In genomic region chr9:136849960-136850865, GRCh38 we compare ENCODE assay signal across 8 cellular contexts. TPM values are rescaled to one million over a fixed set of nuclear protein-coding genes. Genes with fewer than 3 reads are reported as not detected.
DNase-seq lines count a peak whose midpoint lies in the region; ATAC-seq, FAIRE-seq and TF ChIP-seq lines count a peak whose summit lies in the region.

No MANE protein-coding gene starts in this region.

- H3K4me2 ChIP-seq in DOHH2 (ENCODE audit: low read length) (peak overlapping the region; percentile 75), fibroblast of lung (ENCODE audit: extremely low read depth, insufficient read depth, low read length) (peak overlapping the region; percentile 93)

- DNase-seq in SK-N-MC (ENCODE audit: low read depth, low spot score) (no peak), fibroblast of lung (ENCODE audit: low read depth in 2 of 2) (no peak), progenitor cell of endocrine pancreas (ENCODE audit: low spot score, unreplicated experiment) (no peak), left lobe of liver (ENCODE audit: low spot score) (no peak), iPS-NIHi7 (ENCODE audit: extremely low spot score) (no peak), RCC 7860 (ENCODE audit: low spot score) (no peak)

- no peaks in the 10 kb centered on the region for H3K9me2 ChIP-seq in DOHH2 (replicated peaks; ENCODE audit: control insufficient read depth, low read length)

- ATAC-seq in left lobe of liver (no peak), GM21526 (IDR thresholded peaks at IDR 0.05; ENCODE audit: low FRiP score, unreplicated experiment) (no peak)

- no peaks in the 10 kb centered on the region; the same call in 1 of the 2 replicates for H3F3A ChIP-seq in DOHH2 (ENCODE audit: control insufficient read depth, insufficient read depth)

- no peaks in the 10 kb centered on the region for H3K9me3 ChIP-seq in DOHH2 (ENCODE audit: control insufficient read depth, insufficient read depth, low read length)
- no peaks in the 10 kb centered on the region for H3K9me3 ChIP-seq in SK-N-MC (ENCODE audit: low read depth, low read length)
- H3K9me3 ChIP-seq in fibroblast of lung (ENCODE audit: control insufficient read depth, insufficient read depth, low read depth, low read length): no peaks in the 10 kb centered on the region

- H2AFZ ChIP-seq in fibroblast of lung (ENCODE audit: low read length): no peak overlapping the region

- H3K4me3 ChIP-seq in DOHH2 (ENCODE audit: low read length): peak overlapping the region; percentile 79
- peak overlapping the region; percentile 88 for H3K4me3 ChIP-seq in SK-N-MC
- peak overlapping the region; percentile 58 to 87 (median 77) for H3K4me3 ChIP-seq in fibroblast of lung (replicated peaks in 1 of 4; ENCODE audit: control extremely low read depth in 1 of 4, insufficient read depth in 1 of 4, low read depth in 3 of 4, low read length in 4 of 4)

- H3K79me2 ChIP-seq in DOHH2 (ENCODE audit: control insufficient read depth, low read length) (peaks cover 13% of the 10 kb centered on the region), fibroblast of lung (ENCODE audit: control insufficient read depth, insufficient read depth, low read length) (no peaks in the 10 kb centered on the region)

- no peak for FAIRE-seq in RCC 7860 (lab: Jason Lieb, UNC)

- peak overlapping the region; percentile 93 for H3K4me3 Mint-ChIP-seq in progenitor cell of endocrine pancreas (ENCODE audit: low read depth)

- peaks cover 6% of the 10 kb centered on the region for H3K27me3 Mint-ChIP-seq in progenitor cell of endocrine pancreas

- no peak for TF ChIP-seq CTCF in DOHH2 (IDR thresholded peaks at IDR 0.05; ENCODE audit: low read depth, low read length, poor library complexity, severe bottlenecking)
- no peak for TF ChIP-seq CTCF in fibroblast of lung (conservative IDR thresholded peaks at IDR 0.05 in 1 of 2, IDR thresholded peaks at IDR 0.05 in 1 of 2; ENCODE audit: low read depth in 1 of 2, low read length in 2 of 2)
- TF ChIP-seq CTCF in progenitor cell of endocrine pancreas (IDR thresholded peaks at IDR 0.05; ENCODE audit: unreplicated experiment): no peak

- peak overlapping the region; percentile 73 for H3K9ac ChIP-seq in SK-N-MC (ENCODE audit: insufficient read length)
- H3K9ac ChIP-seq in fibroblast of lung (ENCODE audit: insufficient read depth, low read length): peak overlapping the region; percentile 70

- no peaks in the 10 kb centered on the region for H3K9me3 Mint-ChIP-seq in progenitor cell of endocrine pancreas (ENCODE audit: low read depth)

- H3K4me1 ChIP-seq in DOHH2 (ENCODE audit: control insufficient read depth, low read length) (peaks cover 21% of the 10 kb centered on the region), fibroblast of lung (ENCODE audit: control insufficient read depth, extremely low read depth, insufficient read depth, low read length) (peaks cover 3% of the 10 kb centered on the region)

- peaks cover 2% of the 10 kb centered on the region for H3K36me3 Mint-ChIP-seq in progenitor cell of endocrine pancreas (ENCODE audit: insufficient read depth)

- H3K4me1 Mint-ChIP-seq in progenitor cell of endocrine pancreas (ENCODE audit: low read depth): peaks cover 3% of the 10 kb centered on the region

- H4K20me1 ChIP-seq in DOHH2 (ENCODE audit: control insufficient read depth, insufficient read depth, low read depth, low read length) (peaks cover 6% of the 10 kb centered on the region; the same call in 1 of the 2 replicates), fibroblast of lung (ENCODE audit: control insufficient read depth, extremely low read depth, insufficient read depth, low read length) (no peaks in the 10 kb centered on the region)

- H3K27ac Mint-ChIP-seq in progenitor cell of endocrine pancreas: peak overlapping the region; percentile 93

- no peaks in the 10 kb centered on the region for H3K27me3 ChIP-seq in DOHH2 (ENCODE audit: control insufficient read depth, low read length)
- peaks cover 16% of the 10 kb centered on the region for H3K27me3 ChIP-seq in fibroblast of lung (ENCODE audit: control insufficient read depth, insufficient read depth, low read length)

- H3K36me3 ChIP-seq in DOHH2 (ENCODE audit: control insufficient read depth, low read length) (peaks cover 21% of the 10 kb centered on the region; the same call in 1 of the 2 replicates), SK-N-MC (ENCODE audit: insufficient read depth, low read length) (no peaks in the 10 kb centered on the region; the same call in 1 of the 2 replicates), fibroblast of lung (ENCODE audit: control insufficient read depth, insufficient read depth, low read length) (peaks cover 15% of the 10 kb centered on the region)

- H3K27ac ChIP-seq in DOHH2 (ENCODE audit: low read depth, low read length) (no peak overlapping the region), SK-N-MC (no peak overlapping the region), fibroblast of lung (ENCODE audit: insufficient read depth, low read length) (peak overlapping the region; percentile 43)

RNA-seq across cellular contexts. Expression of gene PHPT1, which starts 1.0 kb away (rescaled TPM):
- 175 and 190 TPM in 2 replicates for total RNA-seq in fibroblast of lung
- 99.6 and 108 TPM in 2 replicates for polyA plus RNA-seq in fibroblast of lung
- polyA plus RNA-seq in fibroblast of lung (2012): 153 TPM in 2 replicates
- polyA minus RNA-seq in fibroblast of lung (ENCODE audit: low replicate concordance): 26.7 and 34.5 TPM in 2 replicates
- 168 and 169 TPM in 2 replicates for total RNA-seq in progenitor cell of endocrine pancreas
- total RNA-seq in left lobe of liver: 58.2 TPM

RNA-seq across cellular contexts. Expression of gene MAMDC4, which starts 1.9 kb away (rescaled TPM):
- total RNA-seq in fibroblast of lung (3.3 and 4.6 TPM in 2 replicates), progenitor cell of endocrine pancreas (36.7 and 40.0 TPM in 2 replicates), left lobe of liver (28.6 TPM)
- 0.30 and 0.37 TPM in 2 replicates for polyA plus RNA-seq in fibroblast of lung
- polyA plus RNA-seq in fibroblast of lung (2012): 0.60 and 0.91 TPM in 2 replicates
- polyA minus RNA-seq in fibroblast of lung (ENCODE audit: low replicate concordance): 1.1 TPM in 1 of 2 replicates, not detected in the other

RNA-seq across cellular contexts. Expression of gene AJM1, which starts 7.9 kb away (rescaled TPM):
- total RNA-seq in fibroblast of lung (1.7 and 1.8 TPM in 2 replicates), progenitor cell of endocrine pancreas (5.1 and 5.8 TPM in 2 replicates), left lobe of liver (4.1 TPM)
- polyA plus RNA-seq in fibroblast of lung: 0.15 and 0.19 TPM in 2 replicates
- 1.4 and 1.5 TPM in 2 replicates for polyA plus RNA-seq in fibroblast of lung (2012)
- polyA minus RNA-seq in fibroblast of lung (ENCODE audit: low replicate concordance): 0.07 and 0.20 TPM in 2 replicates

RNA-seq across cellular contexts. Expression of gene EDF1, which starts 15.9 kb away (rescaled TPM):
- total RNA-seq in fibroblast of lung (279 and 317 TPM in 2 replicates), progenitor cell of endocrine pancreas (297 and 310 TPM in 2 replicates), left lobe of liver (232 TPM)
- polyA plus RNA-seq in fibroblast of lung: 309 and 387 TPM in 2 replicates
- 523 and 567 TPM in 2 replicates for polyA plus RNA-seq in fibroblast of lung (2012)
- 46.4 and 81.8 TPM in 2 replicates for polyA minus RNA-seq in fibroblast of lung (ENCODE audit: low replicate concordance)

RNA-seq across cellular contexts. Expression of gene TRAF2, which starts 36.1 kb away (rescaled TPM):
- total RNA-seq in fibroblast of lung (8.0 and 8.4 TPM in 2 replicates), progenitor cell of endocrine pancreas (23.4 and 23.8 TPM in 2 replicates), left lobe of liver (7.4 TPM)
- polyA plus RNA-seq in fibroblast of lung: 3.7 and 4.3 TPM in 2 replicates
- polyA plus RNA-seq in fibroblast of lung (2012): 5.2 and 7.6 TPM in 2 replicates
- polyA minus RNA-seq in fibroblast of lung (ENCODE audit: low replicate concordance): 11.0 and 17.7 TPM in 2 replicates
